In the genomic region with DNA sequence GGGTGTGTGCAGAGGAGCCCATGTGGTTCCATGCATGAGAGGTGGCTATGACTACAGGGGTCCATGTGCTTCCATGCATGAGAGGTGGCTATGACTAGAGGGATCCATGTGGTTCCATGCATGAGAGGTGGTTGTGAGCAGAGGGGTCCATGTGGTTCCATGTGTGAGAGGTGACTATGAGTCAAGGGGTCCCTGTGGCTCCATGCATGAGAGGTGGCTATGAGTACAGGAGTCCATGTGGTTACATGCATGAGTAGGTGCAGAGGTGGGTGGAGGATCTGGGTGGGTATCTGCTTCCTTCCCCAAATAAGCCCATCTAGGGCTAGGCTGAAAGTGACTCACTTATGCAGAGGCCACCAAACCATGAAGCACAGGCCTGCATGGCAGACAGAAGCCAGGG, we compare ENCODE assay signal across 10 cellular contexts.
DNase-seq lines count a peak whose midpoint lies in the region; ATAC-seq, FAIRE-seq and TF ChIP-seq lines count a peak whose summit lies in the region.
"Had no signal": no experiment of that assay in that cellular context is flagged by ENCODE, and none has a peak within 500 bp of the region (broad histone marks: within the 10 kb centered on the region; RNA-seq: fewer than 3 reads in every experiment).

No MANE protein-coding gene starts in this region.

- RAD21 ChIA-PET in GM12878 (lab: Charles Lee; ENCODE audit: unreplicated experiment) = no interaction called here

- H2AFZ ChIP-seq in GM12878 (ENCODE audit: control insufficient read depth, low read depth, low read length) = no peak overlapping the region

- H4K20me1 ChIP-seq in GM12878 (ENCODE audit: control insufficient read depth, insufficient read depth) = no peaks in the 10 kb centered on the region

- H3K4me1 Mint-ChIP-seq in activated naive CD8-positive, alpha-beta T cell treated with anti-CD3 and anti-CD28 coated beads, Interleukin-2, amount 10 ng/mL, durations not matched to agents 7 days and 5 days = no peaks in the 10 kb centered on the region
- H3K4me1 Mint-ChIP-seq in activated naive CD8-positive, alpha-beta T cell treated with anti-CD3 and anti-CD28 coated beads for 36 hours = no peaks in the 10 kb centered on the region
- H3K4me1 Mint-ChIP-seq in CD14-positive monocyte = peaks cover 5% of the 10 kb centered on the region
- H3K4me1 Mint-ChIP-seq in MCF 10A (ENCODE audit: insufficient read depth, unreplicated experiment) = no peaks in the 10 kb centered on the region

- no peak for TF ChIP-seq RAD21 in GM12878 (IDR thresholded peaks at IDR 0.05; ENCODE audit: insufficient read depth, low read depth, low read length)

- FAIRE-seq in GM12878 (lab: Jason Lieb, UNC) = no peak

- H3K27me3 ChIP-seq in GM12878 (replicated peaks in 1 of 2; ENCODE audit: control insufficient read depth in 2 of 2, insufficient read depth in 2 of 2, low read length in 1 of 2) = no peaks in the 10 kb centered on the region; a peak in 1 of 4 replicates
- H3K27me3 ChIP-seq in upper lobe of right lung = no peaks in the 10 kb centered on the region

- H3K9me3 Mint-ChIP-seq in activated naive CD8-positive, alpha-beta T cell treated with anti-CD3 and anti-CD28 coated beads, Interleukin-2, amount 10 ng/mL, durations not matched to agents 7 days and 5 days = no peaks in the 10 kb centered on the region
- H3K9me3 Mint-ChIP-seq in activated naive CD8-positive, alpha-beta T cell treated with anti-CD3 and anti-CD28 coated beads for 36 hours = no peaks in the 10 kb centered on the region
- H3K9me3 Mint-ChIP-seq in CD14-positive monocyte = peaks cover 0 to 2% (median 0%) of the 10 kb centered on the region in 7 donors
- no peaks in the 10 kb centered on the region for H3K9me3 Mint-ChIP-seq in MCF 10A (ENCODE audit: unreplicated experiment)
- H3K9me3 Mint-ChIP-seq: neural crest cell had no signal

- TF ChIP-seq POLR2A in GM12878 (IDR thresholded peaks at IDR 0.05; ENCODE audit: low read depth, low read length) = no peak

- SMC1A ChIA-PET in GM12878 (lab: Charles Lee; ENCODE audit: uncharacterized antibody, unreplicated experiment) = no interaction called here

- no peaks in the 10 kb centered on the region for H3K27me3 Mint-ChIP-seq in activated naive CD8-positive, alpha-beta T cell treated with anti-CD3 and anti-CD28 coated beads, Interleukin-2, amount 10 ng/mL, durations not matched to agents 7 days and 5 days
- H3K27me3 Mint-ChIP-seq in activated naive CD8-positive, alpha-beta T cell treated with anti-CD3 and anti-CD28 coated beads for 36 hours = no peaks in the 10 kb centered on the region
- H3K27me3 Mint-ChIP-seq in CD14-positive monocyte (ENCODE audit: low read depth in 3 of 3) = peaks cover 2 to 5% (median 3%) of the 10 kb centered on the region in 3 donors
- H3K27me3 Mint-ChIP-seq in MCF 10A (ENCODE audit: insufficient read depth, unreplicated experiment) = peaks cover 10% of the 10 kb centered on the region

- H3K79me2 ChIP-seq in GM12878 (ENCODE audit: control insufficient read depth, insufficient read depth, low read length) = no peaks in the 10 kb centered on the region

- BruUV-seq in GM12878 (replicated peaks; lab: Mats Ljungman, UMichigan) (no TSS peak), MCF 10A (replicated peaks; lab: Mats Ljungman, UMichigan) (no TSS peak)

- ATAC-seq in activated naive CD8-positive, alpha-beta T cell treated with anti-CD3 and anti-CD28 coated beads, Interleukin-2, amount 10 ng/mL, durations not matched to agents 7 days and 5 days (ENCODE audit: low read depth) = peak; percentile 22
- ATAC-seq in HG02885 (IDR thresholded peaks at IDR 0.05; ENCODE audit: poor library complexity, unreplicated experiment) (peak; percentile 58), GM12878 (peak; percentile 57), upper lobe of right lung (peak; percentile 16)

- H3K27ac ChIP-seq in GM12878 (ENCODE audit: control insufficient read depth, insufficient read depth) (no peak overlapping the region), upper lobe of right lung (no peak overlapping the region)

- H3K36me3 ChIP-seq in GM12878 (ENCODE audit: control insufficient read depth in 2 of 2, insufficient read depth in 2 of 2, low read length in 1 of 2) = no peaks in the 10 kb centered on the region
- peaks cover 95% of the 10 kb centered on the region for H3K36me3 ChIP-seq in upper lobe of right lung

- H3K4me3 ChIP-seq in GM12878 = no peak overlapping the region
- no peak overlapping the region for H3K4me3 ChIP-seq in upper lobe of right lung

- intact Hi-C loops in GM12878 (cut with micrococcal nuclease; ENCODE audit: unreplicated experiment) = no loop called here
- intact Hi-C loops in upper lobe of right lung (cut with DNase I) = no loop called here
- intact Hi-C loops in CD14-positive monocyte (cut with micrococcal nuclease) = no loop called here
- intact Hi-C loops in MCF 10A (cut with micrococcal nuclease) = no loop called here

- no peaks in the 10 kb centered on the region for H3K36me3 Mint-ChIP-seq in activated naive CD8-positive, alpha-beta T cell treated with anti-CD3 and anti-CD28 coated beads, Interleukin-2, amount 10 ng/mL, durations not matched to agents 7 days and 5 days
- no peaks in the 10 kb centered on the region for H3K36me3 Mint-ChIP-seq in activated naive CD8-positive, alpha-beta T cell treated with anti-CD3 and anti-CD28 coated beads for 36 hours
- H3K36me3 Mint-ChIP-seq in CD14-positive monocyte = peaks cover 8 to 28% of the 10 kb centered on the region in 2 donors
- no peaks in the 10 kb centered on the region for H3K36me3 Mint-ChIP-seq in MCF 10A (ENCODE audit: insufficient read depth, unreplicated experiment)

- H3K4me1 ChIP-seq in GM12878 (ENCODE audit: control insufficient read depth, insufficient read depth, low read length) (peaks cover 8% of the 10 kb centered on the region), upper lobe of right lung (peaks cover 17% of the 10 kb centered on the region)

- TF ChIP-seq CTCF in GM12878 (IDR thresholded peaks at IDR 0.05 in 2 of 3, conservative IDR thresholded peaks at IDR 0.05 in 1 of 3; ENCODE audit: control insufficient read depth in 2 of 3, extremely low read depth in 1 of 3, insufficient read depth in 1 of 3, low read depth in 3 of 3, low read length in 3 of 3) (no peak), upper lobe of right lung (IDR thresholded peaks at IDR 0.05) (no peak), CD14-positive monocyte (IDR thresholded peaks at IDR 0.05) (no peak), MCF 10A (IDR thresholded peaks at IDR 0.05; ENCODE audit: unreplicated experiment) (no peak)

- H3K9me3 ChIP-seq in GM12878 (replicated peaks; ENCODE audit: control insufficient read depth, insufficient read depth, low read length) (no peaks in the 10 kb centered on the region), upper lobe of right lung (no peaks in the 10 kb centered on the region)

- no peak for DNase-seq in activated naive CD8-positive, alpha-beta T cell treated with anti-CD3 and anti-CD28 coated beads, Interleukin-2, amount 10 ng/mL, durations not matched to agents 7 days and 5 days
- no peak for DNase-seq in activated naive CD8-positive, alpha-beta T cell treated with anti-CD3 and anti-CD28 coated beads for 36 hours
- peak; percentile 36 for DNase-seq in GM12878 (ENCODE audit: low read depth, low spot score)
- no peak for DNase-seq in upper lobe of right lung
- no peak for DNase-seq in CD14-positive monocyte (ENCODE audit: low spot score)
- no peak for DNase-seq in MCF 10A (ENCODE audit: unreplicated experiment)
- no peak for DNase-seq in LoVo (ENCODE audit: low spot score)
- DNase-seq: amniotic stem cell had no signal

- no peak overlapping the region for H3K27ac Mint-ChIP-seq in activated naive CD8-positive, alpha-beta T cell treated with anti-CD3 and anti-CD28 coated beads, Interleukin-2, amount 10 ng/mL, durations not matched to agents 7 days and 5 days
- no peak overlapping the region for H3K27ac Mint-ChIP-seq in activated naive CD8-positive, alpha-beta T cell treated with anti-CD3 and anti-CD28 coated beads for 36 hours
- H3K27ac Mint-ChIP-seq in CD14-positive monocyte = no peak overlapping the region
- H3K27ac Mint-ChIP-seq in MCF 10A (ENCODE audit: low read depth, unreplicated experiment) = no peak overlapping the region

- H3K9ac ChIP-seq in GM12878 (ENCODE audit: control insufficient read depth, insufficient read depth, low read length) = no peak overlapping the region

- TF ChIP-seq EP300 in GM12878 (IDR thresholded peaks at IDR 0.05; ENCODE audit: borderline replicate concordance in 1 of 2, control insufficient read depth in 1 of 2, low read depth in 2 of 2, low read length in 2 of 2) = no peak

- CTCF ChIA-PET in GM12878 (lab: Yijun Ruan, JAX) = interaction anchor here (0.9 to 1.4 kb wide), 2 partner anchors 75 to 215 kb away, joined by 3 to 4 read pairs; no protein-coding TSS in a partner anchor
- CTCF ChIA-PET in MCF 10A (lab: Yijun Ruan, JAX) = interaction anchor here (0.5 to 2.3 kb wide), 4 partner anchors 25 to 79 kb away, joined by 3 to 7 read pairs (median 4); no protein-coding TSS in a partner anchor

- no peak overlapping the region for H3K4me3 Mint-ChIP-seq in activated naive CD8-positive, alpha-beta T cell treated with anti-CD3 and anti-CD28 coated beads, Interleukin-2, amount 10 ng/mL, durations not matched to agents 7 days and 5 days
- H3K4me3 Mint-ChIP-seq in activated naive CD8-positive, alpha-beta T cell treated with anti-CD3 and anti-CD28 coated beads for 36 hours = no peak overlapping the region
- H3K4me3 Mint-ChIP-seq in CD14-positive monocyte (no peak overlapping the region), MCF 10A (ENCODE audit: unreplicated experiment) (no peak overlapping the region)
- H3K4me3 Mint-ChIP-seq: neural crest cell had no signal

- in situ Hi-C loops in GM12878 (cut with MboI) = no loop called here

- POLR2A ChIA-PET in activated naive CD8-positive, alpha-beta T cell treated with anti-CD3 and anti-CD28 coated beads, Interleukin-2, amount 10 ng/mL, durations not matched to agents 7 days and 5 days (lab: Charles Lee) = no interaction called here
- POLR2A ChIA-PET in GM12878 (lab: Charles Lee) = no interaction called here
- POLR2A ChIA-PET in MCF 10A (lab: Yijun Ruan, JAX) = interaction anchor here (0.6 kb wide), 1 partner anchor 90 kb away, joined by 3 read pairs; no protein-coding TSS in a partner anchor

- no peak overlapping the region for H3K4me2 ChIP-seq in GM12878 (ENCODE audit: control insufficient read depth, insufficient read depth)

TF ChIP-seq in GM12878, 131 proteins besides CTCF, POLR2A, EP300 and RAD21:
- peak; percentile 42; the same call in 1 of the 2 replicates for TF ChIP-seq PAX5 (IDR thresholded peaks at IDR 0.05; ENCODE audit: borderline replicate concordance, low read depth, low read length)
- TF ChIP-seq RUNX3 (IDR thresholded peaks at IDR 0.05; ENCODE audit: low read length) = peak; percentile 39; the same call in 1 of the 2 replicates
- TF ChIP-seq IKZF2 (IDR thresholded peaks at IDR 0.05) = no peak
- no peak for TF ChIP-seq SIN3A (IDR thresholded peaks at IDR 0.05; ENCODE audit: low read depth, low read length)
TF ChIP-seq in GM12878: peak in this region for 2.
